Comparison of ENCODE assay signal across 8 cellular contexts in genomic region chr9:71604197-71605063, GRCh38.
A peak's percentile ranks its signal among the peaks of the same experiment; 100 is the strongest.
DNase-seq lines count a peak whose midpoint lies in the region; ATAC-seq and TF ChIP-seq lines count a peak whose summit lies in the region.

No MANE protein-coding gene starts in this region.

- peak; percentile 93 for ATAC-seq in GM18517 (IDR thresholded peaks at IDR 0.05; ENCODE audit: unreplicated experiment)
- ATAC-seq in HG03103 (IDR thresholded peaks at IDR 0.05; ENCODE audit: low read depth, unreplicated experiment): peak; percentile 87
- ATAC-seq in activated CD8-positive, alpha-beta T cell treated with anti-CD3 and anti-CD28 coated beads for 36 hours: peak; percentile 79
- ATAC-seq in effector memory CD8-positive, alpha-beta T cell (replicated peaks): peak; percentile 90

- no peak overlapping the region for H3K4me3 Mint-ChIP-seq in activated CD8-positive, alpha-beta T cell treated with anti-CD3 and anti-CD28 coated beads for 36 hours
- no peak overlapping the region for H3K4me3 Mint-ChIP-seq in effector memory CD8-positive, alpha-beta T cell

- intact Hi-C loops in activated CD8-positive, alpha-beta T cell treated with anti-CD3 and anti-CD28 coated beads for 36 hours (cut with micrococcal nuclease): loop anchor here (1.0 to 10.0 kb wide), 3 partner anchors 165 to 420 kb away; no protein-coding TSS in a partner anchor

- no peaks in the 10 kb centered on the region for H3K27me3 Mint-ChIP-seq in activated CD8-positive, alpha-beta T cell treated with anti-CD3 and anti-CD28 coated beads for 36 hours
- no peaks in the 10 kb centered on the region for H3K27me3 Mint-ChIP-seq in effector memory CD8-positive, alpha-beta T cell

- no peaks in the 10 kb centered on the region for H3K4me1 Mint-ChIP-seq in activated CD8-positive, alpha-beta T cell treated with anti-CD3 and anti-CD28 coated beads for 36 hours (ENCODE audit: low read depth)
- no peaks in the 10 kb centered on the region for H3K4me1 Mint-ChIP-seq in effector memory CD8-positive, alpha-beta T cell (ENCODE audit: low read depth in 2 of 2)

- no peak overlapping the region for H3K4me3 ChIP-seq in AG04449 (ENCODE audit: low read depth, low read length)

- no peaks in the 10 kb centered on the region for H3K36me3 Mint-ChIP-seq in activated CD8-positive, alpha-beta T cell treated with anti-CD3 and anti-CD28 coated beads for 36 hours (ENCODE audit: low read depth)
- peaks cover 3% of the 10 kb centered on the region for H3K36me3 Mint-ChIP-seq in effector memory CD8-positive, alpha-beta T cell (ENCODE audit: insufficient read depth)

- peak; percentile 10 for DNase-seq in AG04449 (ENCODE audit: low read depth, low spot score)
- peak; percentile 75 for DNase-seq in NCI-H69 (lab: John Stamatoyannopoulos, UW)
- DNase-seq in activated CD8-positive, alpha-beta T cell treated with anti-CD3 and anti-CD28 coated beads for 36 hours: peak; percentile 85
- DNase-seq in effector memory CD8-positive, alpha-beta T cell: peak; percentile 72 to 78 (median 76)
- DNase-seq in midbrain (lab: John Stamatoyannopoulos, UW): peak; percentile 46
- peak; percentile 87 for DNase-seq in stimulated activated CD8-positive, alpha-beta memory T cell treated with anti-CD3 and anti-CD28 coated beads, Interleukin-4, amount 100 ng/mL, for 48 hours

- H3K27ac Mint-ChIP-seq in activated CD8-positive, alpha-beta T cell treated with anti-CD3 and anti-CD28 coated beads for 36 hours: no peak overlapping the region
- no peak overlapping the region for H3K27ac Mint-ChIP-seq in effector memory CD8-positive, alpha-beta T cell

- POLR2A ChIA-PET in AG04449 (lab: Yijun Ruan, JAX): no interaction called here
- POLR2A ChIA-PET in activated CD8-positive, alpha-beta T cell treated with anti-CD3 and anti-CD28 coated beads for 36 hours (lab: Charles Lee): no interaction called here

- H3K9me3 Mint-ChIP-seq in activated CD8-positive, alpha-beta T cell treated with anti-CD3 and anti-CD28 coated beads for 36 hours: no peaks in the 10 kb centered on the region
- H3K9me3 Mint-ChIP-seq in effector memory CD8-positive, alpha-beta T cell: no peaks in the 10 kb centered on the region

- TF ChIP-seq CTCF in AG04449 (IDR thresholded peaks at IDR 0.05; ENCODE audit: insufficient read depth, low read length, missing control alignments): peak; percentile 81
- peak; percentile 89 for TF ChIP-seq CTCF in activated CD8-positive, alpha-beta T cell treated with anti-CD3 and anti-CD28 coated beads for 36 hours (IDR thresholded peaks at IDR 0.05)

- CTCF ChIA-PET in AG04449 (lab: Yijun Ruan, JAX): interaction anchor here (0.7 to 3.6 kb wide), 70 partner anchors 10 to 907 kb away, joined by 3 to 36 read pairs (median 4); no protein-coding TSS in a partner anchor
- CTCF ChIA-PET in activated CD8-positive, alpha-beta T cell treated with anti-CD3 and anti-CD28 coated beads for 36 hours (lab: Charles Lee): interaction anchor here (0.6 to 4.5 kb wide), 39 partner anchors 9 to 422 kb away, joined by 3 to 23 read pairs (median 5); partner anchors contain the start of gene CEMIP2

Comparison
In these comparisons a context has a peak if more than half of its experiments do, and no peak if none do; other contexts are left out.
1. DNase-seq: peak in every context shown above with its lines; median percentile 87 in stimulated activated CD8-positive, alpha-beta memory T cell treated with anti-CD3 and anti-CD28 coated beads, Interleukin-4, amount 100 ng/mL, for 48 hours; 85 in activated CD8-positive, alpha-beta T cell treated with anti-CD3 and anti-CD28 coated beads for 36 hours; 76 in effector memory CD8-positive, alpha-beta T cell; 75 in NCI-H69; 46 in midbrain; 10 in AG04449.